In genomic region chr2:241509408-241509784, GRCh38 we compare ENCODE assay signal across 8 cellular contexts. TPM values are rescaled to one million over a fixed set of nuclear protein-coding genes. Genes with fewer than 3 reads are reported as not detected.
DNase-seq lines count a peak whose midpoint lies in the region; ATAC-seq and TF ChIP-seq lines count a peak whose summit lies in the region.
"Had no signal": no experiment of that assay in that cellular context is flagged by ENCODE, and none has a peak within 500 bp of the region (broad histone marks: within the 10 kb centered on the region; RNA-seq: fewer than 3 reads in every experiment).

No MANE protein-coding gene starts in this region.

- ATAC-seq in left lung (peak; percentile 0), GM18873 (IDR thresholded peaks at IDR 0.05; ENCODE audit: low FRiP score, unreplicated experiment) (no peak), HG02885 (IDR thresholded peaks at IDR 0.05; ENCODE audit: poor library complexity, unreplicated experiment) (no peak), foreskin keratinocyte (no peak)

- intact Hi-C loops in ascending aorta (cut with DNase I): loop anchor here (2.0 to 10.0 kb wide), 7 partner anchors 49 to 945 kb away; partner anchors contain the start of genes BOK, DTYMK, DUSP28 and FARP2
- intact Hi-C loops in left lung (cut with DNase I): no loop called here

- H3K27me3 ChIP-seq in HUES64 (ENCODE audit: insufficient read depth, low read length): peaks cover 7% of the 10 kb centered on the region
- H3K27me3 ChIP-seq in ascending aorta: no peaks in the 10 kb centered on the region
- peaks cover 0 to 8% of the 10 kb centered on the region in 2 donors for H3K27me3 ChIP-seq in left lung
- no peaks in the 10 kb centered on the region for H3K27me3 ChIP-seq in subcutaneous abdominal adipose tissue (ENCODE audit: control insufficient read depth in 5 of 5, insufficient read depth in 4 of 5, low read length in 5 of 5)
- no peaks in the 10 kb centered on the region for H3K27me3 ChIP-seq in foreskin keratinocyte

- TF ChIP-seq CTCF in ascending aorta (IDR thresholded peaks at IDR 0.05) (no peak), left lung (IDR thresholded peaks at IDR 0.05) (no peak), foreskin keratinocyte (conservative IDR thresholded peaks at IDR 0.05) (no peak)

- H3K4me1 ChIP-seq in HUES64 (ENCODE audit: insufficient read depth, low read length) (peaks cover 11% of the 10 kb centered on the region), ascending aorta (peaks cover 6 to 26% of the 10 kb centered on the region in 2 donors), left lung (peaks cover 16 to 30% of the 10 kb centered on the region in 2 donors), subcutaneous abdominal adipose tissue (ENCODE audit: control insufficient read depth in 5 of 5, insufficient read depth in 5 of 5, low read length in 5 of 5) (peaks cover 7 to 42% (median 35%) of the 10 kb centered on the region in 5 donors), foreskin keratinocyte (no peaks in the 10 kb centered on the region)

- H3K36me3 ChIP-seq in HUES64 (ENCODE audit: insufficient read depth, low read length) (no peaks in the 10 kb centered on the region; the same call in 1 of the 2 replicates), ascending aorta (no peaks in the 10 kb centered on the region), left lung (no peaks in the 10 kb centered on the region), subcutaneous abdominal adipose tissue (ENCODE audit: control insufficient read depth in 5 of 5, insufficient read depth in 5 of 5, low read length in 5 of 5) (peaks cover 0 to 2% (median 0%) of the 10 kb centered on the region in 5 donors)

- no peak overlapping the region for H3K27ac ChIP-seq in HUES64 (ENCODE audit: low read depth, low read length)
- H3K27ac ChIP-seq in ascending aorta: no peak overlapping the region
- H3K27ac ChIP-seq in left lung: no peak overlapping the region
- no peak overlapping the region for H3K27ac ChIP-seq in subcutaneous abdominal adipose tissue (ENCODE audit: low read depth, low read length)
- no peak overlapping the region for H3K27ac ChIP-seq in foreskin keratinocyte

- H3K9me3 ChIP-seq in HUES64 (ENCODE audit: insufficient read depth, low read depth, low read length) (no peaks in the 10 kb centered on the region), ascending aorta (no peaks in the 10 kb centered on the region), left lung (no peaks in the 10 kb centered on the region), subcutaneous abdominal adipose tissue (ENCODE audit: control insufficient read depth in 5 of 5, low read length in 5 of 5) (no peaks in the 10 kb centered on the region)
- H3K9me3 ChIP-seq: HAP-1 had no signal

- DNase-seq in ascending aorta (ENCODE audit: low spot score in 2 of 2) (no peak), left lung (no peak), foreskin keratinocyte (no peak)

- 53% methylated on average over 9 of the region's 9 CpGs for WGBS in HUES64

- peak overlapping the region; percentile 71 for H3K9ac ChIP-seq in HUES64 (ENCODE audit: low read depth, low read length)
- peak overlapping the region in 3 of 5 donors; percentile 57 to 73 (median 64) for H3K9ac ChIP-seq in subcutaneous abdominal adipose tissue (ENCODE audit: low read length in 5 of 5)

- H3K4me3 ChIP-seq in HUES64 (ENCODE audit: low read length) (peak overlapping the region; percentile 61), ascending aorta (peak overlapping the region; percentile 88 to 95), left lung (peak overlapping the region; percentile 64 to 86), subcutaneous abdominal adipose tissue (ENCODE audit: low read depth in 1 of 5, low read length in 5 of 5) (peak overlapping the region; percentile 51 to 91 (median 80))

RNA-seq across cellular contexts. Expression of gene STK25, which starts 1.0 kb away (rescaled TPM):
- 134 TPM for polyA plus RNA-seq in HUES64 (2013, experiment 1 of 2)
- 157 TPM for polyA plus RNA-seq in HUES64 (2013, experiment 2 of 2)
- total RNA-seq in ascending aorta (259 TPM), left lung (100 to 1,000 TPM; 125 to 138 TPM), foreskin keratinocyte (154 and 173 TPM in 2 replicates)
- 140 and 158 TPM in 2 replicates for polyA plus RNA-seq in foreskin keratinocyte

RNA-seq across cellular contexts. Expression of gene BOK, which starts 49.1 kb away (rescaled TPM):
- 25.6 TPM for polyA plus RNA-seq in HUES64 (2013, experiment 1 of 2)
- 24.5 TPM for polyA plus RNA-seq in HUES64 (2013, experiment 2 of 2)
- total RNA-seq in ascending aorta: 35.4 TPM
- 10 to 100 TPM; 34.9 to 66.5 TPM for total RNA-seq in left lung
- 36.9 and 46.1 TPM in 2 replicates for total RNA-seq in foreskin keratinocyte
- polyA plus RNA-seq in foreskin keratinocyte: 43.1 and 56.5 TPM in 2 replicates
